8 cellular contexts compared by ENCODE assay signal in genomic region chr1:2391385-2392070, GRCh38. TPM values are rescaled to one million over a fixed set of nuclear protein-coding genes. Genes with fewer than 3 reads are reported as not detected.
A peak's percentile ranks its signal among the peaks of the same experiment; 100 is the strongest.
DNase-seq lines count a peak whose midpoint lies in the region; ATAC-seq and TF ChIP-seq lines count a peak whose summit lies in the region.

Gene MORN1, minus strand, starts transcription at chr1:2391554. Its CDS starts 21 bp downstream, at chr1:2391533.
Gene RER1, plus strand, starts transcription at chr1:2391841. Its CDS starts 3,950 bp downstream, at chr1:2395791.

- H2BK15ac ChIP-seq in mesenchymal stem cell (ENCODE audit: low read depth, poor library complexity, severe bottlenecking): peak within 1 kb of the TSS; percentile 71

- peak within 1 kb of the TSS; percentile 90 for H2AFZ ChIP-seq in mesenchymal stem cell (ENCODE audit: low read depth, low read length)

- H3K36me3 ChIP-seq in HUES48 (ENCODE audit: control insufficient read depth, insufficient read depth, low read length) (peaks cover 42% of the 10 kb centered on the region), NT2/D1 (ENCODE audit: insufficient read depth, insufficient read length, low read length) (peaks cover 74% of the 10 kb centered on the region), endocrine pancreas (ENCODE audit: control insufficient read depth, insufficient read depth, low read length) (no peaks in the 10 kb centered on the region), mesenchymal stem cell (ENCODE audit: control insufficient read depth in 1 of 2, insufficient read depth in 2 of 2, low read depth in 1 of 2, low read length in 2 of 2) (peaks cover 54 to 59% of the 10 kb centered on the region in 2 experiments)

- H3K9me3 Mint-ChIP-seq in Calu3 (ENCODE audit: low read depth, unreplicated experiment): no peaks in the 10 kb centered on the region

- H3K4me3 Mint-ChIP-seq in Calu3 (ENCODE audit: low read depth, unreplicated experiment): peak within 1 kb of the TSS; percentile 79

- H3K4ac ChIP-seq in mesenchymal stem cell (ENCODE audit: low read depth in 1 of 2, low read length in 2 of 2): peak within 1 kb of the TSS; percentile 88 to 98

- under 1% methylated on average over 56 of the region's 95 CpGs for WGBS in mesenchymal stem cell

- H3K27me3 Mint-ChIP-seq in Calu3 (ENCODE audit: unreplicated experiment): no peaks in the 10 kb centered on the region

- peak within 1 kb of the TSS; percentile 79 for H2BK5ac ChIP-seq in mesenchymal stem cell (ENCODE audit: low read depth, low read length, poor library complexity, severe bottlenecking)

- H3K4me2 ChIP-seq in mesenchymal stem cell (ENCODE audit: low read length, poor library complexity, severe bottlenecking): peak within 1 kb of the TSS; percentile 83

- peaks cover 29% of the 10 kb centered on the region for H3K79me1 ChIP-seq in mesenchymal stem cell (replicated peaks; ENCODE audit: low read length, poor library complexity, severe bottlenecking)

- H3K9ac ChIP-seq in HUES48 (ENCODE audit: low read depth, low read length) (peak within 1 kb of the TSS; percentile 82), NT2/D1 (ENCODE audit: insufficient read length, low read depth) (peak within 1 kb of the TSS; percentile 93), endocrine pancreas (ENCODE audit: control insufficient read depth, insufficient read depth, low read length) (peak within 1 kb of the TSS; percentile 93), mesenchymal stem cell (ENCODE audit: low read length) (peak within 1 kb of the TSS; percentile 97)

- H2BK12ac ChIP-seq in mesenchymal stem cell (ENCODE audit: low read length in 2 of 2): no peak within 1 kb of the TSS

- BruUV-seq in Calu3 (replicated peaks; lab: Mats Ljungman, UMichigan): no TSS peak

- H3K27me3 ChIP-seq in HUES48 (ENCODE audit: control insufficient read depth, insufficient read depth, low read length): no peaks in the 10 kb centered on the region
- no peaks in the 10 kb centered on the region for H3K27me3 ChIP-seq in NT2/D1 (ENCODE audit: insufficient read depth, insufficient read length)
- no peaks in the 10 kb centered on the region for H3K27me3 ChIP-seq in endocrine pancreas (ENCODE audit: control insufficient read depth, insufficient read depth, low read length)
- H3K27me3 ChIP-seq in mesenchymal stem cell (ENCODE audit: control insufficient read depth in 1 of 2, insufficient read depth in 1 of 2, low read length in 2 of 2): no peaks in the 10 kb centered on the region

- H2BK120ac ChIP-seq in mesenchymal stem cell (ENCODE audit: low read depth, low read length): no peak within 1 kb of the TSS

- intact Hi-C loops in Calu3 (cut with micrococcal nuclease; ENCODE audit: unreplicated experiment): no loop called here

- peaks cover 50% of the 10 kb centered on the region for H3K36me3 Mint-ChIP-seq in Calu3 (ENCODE audit: insufficient read depth, unreplicated experiment)

- ATAC-seq in GM21423 (IDR thresholded peaks at IDR 0.05; ENCODE audit: unreplicated experiment): peak; percentile 90

- H3K9me3 ChIP-seq in HUES48 (ENCODE audit: control insufficient read depth, insufficient read depth, low read length) (no peaks in the 10 kb centered on the region), NT2/D1 (ENCODE audit: insufficient read depth, low read length) (no peaks in the 10 kb centered on the region), endocrine pancreas (ENCODE audit: control insufficient read depth, low read length) (no peaks in the 10 kb centered on the region), mesenchymal stem cell (ENCODE audit: control insufficient read depth, low read length) (no peaks in the 10 kb centered on the region)

- no peak for TF ChIP-seq CTCF in Calu3 (IDR thresholded peaks at IDR 0.05; ENCODE audit: unreplicated experiment)

- H3K4me3 ChIP-seq in HUES48 (ENCODE audit: low read depth, low read length) (peak within 1 kb of the TSS; percentile 95), NT2/D1 (ENCODE audit: insufficient read length, low read depth) (peak within 1 kb of the TSS; percentile 92), endocrine pancreas (ENCODE audit: control insufficient read depth, insufficient read depth, low read length) (peak within 1 kb of the TSS; percentile 70), mesenchymal stem cell (ENCODE audit: insufficient read depth in 1 of 2, low read depth in 1 of 2, low read length in 2 of 2) (peak within 1 kb of the TSS; percentile 97 to 98)

- peak within 1 kb of the TSS; percentile 86 for H3K27ac Mint-ChIP-seq in Calu3 (ENCODE audit: unreplicated experiment)

- peak within 1 kb of the TSS; percentile 91 to 96 for H3K18ac ChIP-seq in mesenchymal stem cell (ENCODE audit: low read depth in 1 of 2, low read length in 2 of 2)

- H4K91ac ChIP-seq in mesenchymal stem cell (ENCODE audit: low read length): peak within 1 kb of the TSS; percentile 81

- DNase-seq in Calu3: peak; percentile 96
- DNase-seq in NT2/D1 (ENCODE audit: low read depth, low spot score): peak; percentile 95
- DNase-seq in activated CD8-positive, alpha-beta memory T cell treated with anti-CD3 and anti-CD28 coated beads, Interleukin-2, amount 50 U/mL, for 24 hours (ENCODE audit: extremely low read depth): peak; percentile 96
- DNase-seq in mesenchymal stem cell: peak; percentile 99
- peak; percentile 96 for DNase-seq in stimulated activated CD8-positive, alpha-beta memory T cell treated with anti-CD3 and anti-CD28 coated beads, Interleukin-12 subunit alpha, Interleukin-12 subunit beta, amount 100 ng/mL, for 24 hours (ENCODE audit: extremely low read depth)

- peaks cover 21% of the 10 kb centered on the region for H3K4me1 Mint-ChIP-seq in Calu3 (ENCODE audit: low read depth, unreplicated experiment)

- H3K23ac ChIP-seq in mesenchymal stem cell (ENCODE audit: low read length in 2 of 2): peak within 1 kb of the TSS; percentile 90 to 92

- peak within 1 kb of the TSS in 1 of 2 experiments; percentile 80 for H3K14ac ChIP-seq in mesenchymal stem cell (ENCODE audit: low read length in 2 of 2)

- H3K4me1 ChIP-seq in HUES48 (ENCODE audit: control insufficient read depth, insufficient read depth, low read length): no peaks in the 10 kb centered on the region
- H3K4me1 ChIP-seq in NT2/D1 (ENCODE audit: insufficient read depth, insufficient read length): peaks cover 4% of the 10 kb centered on the region
- H3K4me1 ChIP-seq in endocrine pancreas (ENCODE audit: control insufficient read depth, insufficient read depth, low read length): no peaks in the 10 kb centered on the region
- H3K4me1 ChIP-seq in mesenchymal stem cell (ENCODE audit: control insufficient read depth, insufficient read depth, low read depth, low read length): peaks cover 29% of the 10 kb centered on the region

- no peak within 1 kb of the TSS for H2AK5ac ChIP-seq in mesenchymal stem cell (ENCODE audit: low read length, severe bottlenecking)

- CTCF ChIA-PET in Calu3 (lab: Charles Lee): interaction anchor here (0.6 to 1.3 kb wide), 5 partner anchors 10 to 197 kb away, joined by 3 to 6 read pairs (median 3); partner anchors contain the start of genes FAAP20 and PANK4

- peak within 1 kb of the TSS; percentile 94 for H3K27ac ChIP-seq in HUES48 (ENCODE audit: low read depth, low read length)
- H3K27ac ChIP-seq in mesenchymal stem cell (ENCODE audit: low read length, poor library complexity, severe bottlenecking): no peak within 1 kb of the TSS

- H4K8ac ChIP-seq in mesenchymal stem cell (ENCODE audit: low read length): peak within 1 kb of the TSS; percentile 83

RNA-seq across cellular contexts. Expression of gene MORN1, which starts in this region (rescaled TPM):
- 23.2 and 25.9 TPM in 2 replicates for total RNA-seq in Calu3 (2022)
- polyA plus RNA-seq in mesenchymal stem cell (2013, experiment 1 of 2): 1.8 TPM
- 1.7 TPM for polyA plus RNA-seq in mesenchymal stem cell (2013, experiment 2 of 2)

RNA-seq across cellular contexts. Expression of gene RER1, which starts in this region (rescaled TPM):
- 118 and 120 TPM in 2 replicates for total RNA-seq in Calu3 (2022)
- 163 TPM for polyA plus RNA-seq in mesenchymal stem cell (2013, experiment 1 of 2)
- polyA plus RNA-seq in mesenchymal stem cell (2013, experiment 2 of 2): 180 TPM
